16 cellular contexts compared by ENCODE assay signal in genomic region chr3:105513886-105514285, GRCh38.
DNase-seq lines count a peak whose midpoint lies in the region; ATAC-seq and TF ChIP-seq lines count a peak whose summit lies in the region.
"Had no signal": no experiment of that assay in that cellular context is flagged by ENCODE, and none has a peak within 500 bp of the region (broad histone marks: within the 10 kb centered on the region; RNA-seq: fewer than 3 reads in every experiment).

No MANE protein-coding gene starts in this region.

- TF ChIP-seq CTCF in chondrocyte (IDR thresholded peaks at IDR 0.05): no peak
- TF ChIP-seq CTCF in smooth muscle cell (IDR thresholded peaks at IDR 0.05; ENCODE audit: borderline replicate concordance, insufficient read depth, poor library complexity, severe bottlenecking): no peak

- no peak overlapping the region for H3K4me3 Mint-ChIP-seq in chondrocyte (ENCODE audit: unreplicated experiment)
- no peak overlapping the region for H3K4me3 Mint-ChIP-seq in effector memory CD8-positive, alpha-beta T cell
- H3K4me3 Mint-ChIP-seq: H9 had no signal

- H2AFZ ChIP-seq in smooth muscle cell (ENCODE audit: low read depth): no peak overlapping the region

- peaks cover 79% of the 10 kb centered on the region for H3K4me1 Mint-ChIP-seq in chondrocyte (ENCODE audit: low read depth)
- H3K4me1 Mint-ChIP-seq in effector memory CD8-positive, alpha-beta T cell (ENCODE audit: low read depth in 2 of 2): no peaks in the 10 kb centered on the region

- DNase-seq in EH (ENCODE audit: low read depth) (peak; percentile 65), HS-27A (ENCODE audit: low read depth) (peak; percentile 48), chondrocyte (ENCODE audit: low spot score) (no peak), smooth muscle cell (lab: John Stamatoyannopoulos, UW; ENCODE audit: unreplicated experiment) (no peak), DMS153 treated with DMSO at 0.1 percent for 48 hours (lab: John Stamatoyannopoulos, UW; ENCODE audit: unreplicated experiment) (no peak), erythroblast (lab: John Stamatoyannopoulos, UW) (no peak)
- no peak for DNase-seq in effector memory CD8-positive, alpha-beta T cell
- DNase-seq: DND-41, GF-D8, H9, NCI-H1105 treated with DMSO at 0.1 percent for 48 hours, NCI-H1694, NCI-H2081 treated with DMSO at 0.1 percent for 48 hours, NCI-H446 treated with DMSO at 0.1 percent for 48 hours, Right ventricle myocardium superior had no signal

- H3K4me2 ChIP-seq in smooth muscle cell: peak overlapping the region; percentile 39

- no peaks in the 10 kb centered on the region for H3K36me3 ChIP-seq in smooth muscle cell (ENCODE audit: low read depth)

- no peaks in the 10 kb centered on the region for H3K9me3 Mint-ChIP-seq in chondrocyte (ENCODE audit: low read depth)
- no peaks in the 10 kb centered on the region for H3K9me3 Mint-ChIP-seq in effector memory CD8-positive, alpha-beta T cell
- H3K9me3 Mint-ChIP-seq: H9 had no signal

- H3F3A ChIP-seq in smooth muscle cell (ENCODE audit: low read depth): no peaks in the 10 kb centered on the region

- WGBS in smooth muscle cell (ENCODE audit: low lambda C conversion rate): 95% methylated on average over 2 of the region's 2 CpGs

- TF ChIP-seq POLR2A in erythroblast (IDR thresholded peaks at IDR 0.05; ENCODE audit: low read length): no peak

- no peak overlapping the region for H3K4me3 ChIP-seq in smooth muscle cell

- ATAC-seq in effector memory CD8-positive, alpha-beta T cell (replicated peaks): no peak

- no peak overlapping the region for H3K9ac ChIP-seq in smooth muscle cell (ENCODE audit: low read depth)

- H3K27ac Mint-ChIP-seq in chondrocyte (ENCODE audit: unreplicated experiment): peak overlapping the region; percentile 17
- no peak overlapping the region for H3K27ac Mint-ChIP-seq in effector memory CD8-positive, alpha-beta T cell
- H3K27ac Mint-ChIP-seq: H9 had no signal

- H3K36me3 Mint-ChIP-seq in chondrocyte (ENCODE audit: low read depth): no peaks in the 10 kb centered on the region
- no peaks in the 10 kb centered on the region for H3K36me3 Mint-ChIP-seq in effector memory CD8-positive, alpha-beta T cell (ENCODE audit: insufficient read depth)

- peaks cover 5% of the 10 kb centered on the region for H3K4me1 ChIP-seq in smooth muscle cell (ENCODE audit: low read depth)

- H3K27ac ChIP-seq in smooth muscle cell (ENCODE audit: low read depth): no peak overlapping the region
- H3K27ac ChIP-seq: C4-2B had no signal

- H3K9me3 ChIP-seq in smooth muscle cell (replicated peaks; ENCODE audit: low read depth): no peaks in the 10 kb centered on the region

- peaks cover 96% of the 10 kb centered on the region for H3K79me2 ChIP-seq in smooth muscle cell (ENCODE audit: low read depth)

- H4K20me1 ChIP-seq in smooth muscle cell (ENCODE audit: low read depth): no peaks in the 10 kb centered on the region

- H3K27me3 ChIP-seq in smooth muscle cell (ENCODE audit: low read depth): no peaks in the 10 kb centered on the region

- no peaks in the 10 kb centered on the region for H3K27me3 Mint-ChIP-seq in chondrocyte (ENCODE audit: low read depth)
- H3K27me3 Mint-ChIP-seq in effector memory CD8-positive, alpha-beta T cell: no peaks in the 10 kb centered on the region

Comparison
In these comparisons a context has a peak if more than half of its experiments do, and no peak if none do; other contexts are left out.
1. DNase-seq: peak in EH (single experiment) and HS-27A (single experiment); none in chondrocyte (single experiment), smooth muscle cell (single experiment), DMS153 treated with DMSO at 0.1 percent for 48 hours (single experiment), erythroblast (0 of 2) and effector memory CD8-positive, alpha-beta T cell (0 of 3).